Comparison of ENCODE assay signal across 2 cellular contexts in the genomic region with DNA sequence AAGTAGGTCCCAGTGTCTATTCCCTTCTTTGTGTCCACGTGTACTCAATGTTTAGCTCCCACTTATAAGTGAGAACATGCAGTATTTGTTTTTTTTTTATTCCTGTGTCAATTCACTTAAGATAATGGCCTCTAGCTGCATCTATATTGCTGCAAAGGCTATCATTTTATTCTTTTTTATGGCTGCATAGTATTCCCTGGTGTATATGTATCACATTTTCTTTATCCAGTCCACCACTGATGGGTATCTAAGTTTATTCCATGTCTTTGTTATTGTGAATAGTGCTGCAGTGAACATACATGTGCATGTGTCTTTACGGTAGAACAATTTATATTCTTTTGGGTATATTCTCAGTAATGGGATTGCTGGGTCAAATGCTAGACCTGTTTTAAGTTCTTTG.
DNase-seq lines count a peak whose midpoint lies in the region; ATAC-seq, FAIRE-seq and TF ChIP-seq lines count a peak whose summit lies in the region.
"Not testable (repeated sequence)": the region's sequence is repeated elsewhere in the genome, so short reads cannot be mapped to it uniquely, and the experiment has no call there.

No MANE protein-coding gene starts in this region.

- CTCF ChIA-PET in HEK293 (lab: Yijun Ruan, JAX); K562 (lab: Yijun Ruan, JAX; ENCODE audit: low intra/inter-chr PET ratio): not testable (repeated sequence)

- H3K27me3 ChIP-seq in K562 (ENCODE audit: control insufficient read depth in 2 of 2, insufficient read depth in 2 of 2, low read length in 2 of 2): not testable (repeated sequence)

- not testable (repeated sequence) for TF ChIP-seq CTCF in HEK293 (tag by site-specific recombination; IDR thresholded peaks at IDR 0.05); K562 (IDR thresholded peaks at IDR 0.05 in 2 of 3, conservative IDR thresholded peaks at IDR 0.05 in 1 of 3; ENCODE audit: insufficient read depth in 2 of 3, low read depth in 1 of 3, low read length in 3 of 3)

- not testable (repeated sequence) for FAIRE-seq in K562 (lab: Jason Lieb, UNC)

- H2AFZ ChIP-seq in K562 (ENCODE audit: low read depth, low read length): not testable (repeated sequence)

- H3K79me2 ChIP-seq in K562 (ENCODE audit: control insufficient read depth, insufficient read depth, low read length): not testable (repeated sequence)

- POLR2A ChIA-PET in HEK293 (lab: Yijun Ruan, JAX); K562 (lab: Yijun Ruan, JAX): not testable (repeated sequence)

- H3K9me3 ChIP-seq in HEK293 (ENCODE audit: control insufficient read depth, insufficient read depth, low read depth, low read length); K562 (replicated peaks; ENCODE audit: control insufficient read depth, insufficient read depth, low read depth, low read length): not testable (repeated sequence)

- TF ChIP-seq POLR2A in K562 (conservative IDR thresholded peaks at IDR 0.05): not testable (repeated sequence)

- intact Hi-C loops in K562 (cut with micrococcal nuclease): not testable (repeated sequence)

- H3K4me2 ChIP-seq in K562 (ENCODE audit: insufficient read depth, low read length): not testable (repeated sequence)

- H4K20me1 ChIP-seq in K562 (replicated peaks; ENCODE audit: control insufficient read depth, insufficient read depth, low read length): not testable (repeated sequence)

- not testable (repeated sequence) for H3K36me3 ChIP-seq in HEK293 (ENCODE audit: control insufficient read depth in 2 of 2, insufficient read depth in 1 of 2, low read length in 2 of 2); K562 (ENCODE audit: control insufficient read depth, insufficient read depth, low read length)

- H3K9ac ChIP-seq in K562 (ENCODE audit: insufficient read depth in 1 of 2, low read depth in 2 of 2, low read length in 2 of 2): not testable (repeated sequence)

- not testable (repeated sequence) for H3K4me3 ChIP-seq in HEK293 (ENCODE audit: low read depth, low read length); K562

- H3K4me1 ChIP-seq in HEK293 (ENCODE audit: control insufficient read depth, insufficient read depth, low read length); K562 (replicated peaks in 1 of 2; ENCODE audit: control insufficient read depth in 2 of 2, insufficient read depth in 2 of 2, low read length in 2 of 2): not testable (repeated sequence)

- not testable (repeated sequence) for TF ChIP-seq EP300 in K562 (IDR thresholded peaks at IDR 0.05; ENCODE audit: low read length)

- BruUV-seq in K562 (replicated peaks; lab: Mats Ljungman, UMichigan): not testable (repeated sequence)

- in situ Hi-C loops in K562 (cut with MboI): not testable (repeated sequence)

- not testable (repeated sequence) for TF ChIP-seq RAD21 in K562 (CRISPR knock-in tag; conservative IDR thresholded peaks at IDR 0.05 in 1 of 2, IDR thresholded peaks at IDR 0.05 in 1 of 2)

- not testable (repeated sequence) for H3K9me1 ChIP-seq in K562 (ENCODE audit: control insufficient read depth, insufficient read depth, low read length)

- H3K27ac ChIP-seq in HEK293 (ENCODE audit: extremely low read depth, low read depth, low read length); K562 (ENCODE audit: extremely low read depth, low read depth, low read length): not testable (repeated sequence)

- ATAC-seq in K562: not testable (repeated sequence)

- WGBS in K562 (ENCODE audit: insufficient coverage, low coverage, missing lambda C conversion rate): 38% methylated on average over 2 of the region's 2 CpGs

- DNase-seq in K562 (ENCODE audit: extremely low read depth in 1 of 4, low spot score in 3 of 4): not testable (repeated sequence)

TF ChIP-seq in HEK293, 187 proteins besides CTCF, POLR2A, EP300 and RAD21:
- TF ChIP-seq ZNF146 (tag by site-specific recombination; IDR thresholded peaks at IDR 0.05): peak; percentile 65

TF ChIP-seq in K562, 482 proteins besides CTCF, POLR2A, EP300 and RAD21:
- TF ChIP-seq ZNF146 (CRISPR knock-in tag; IDR thresholded peaks at IDR 0.05; ENCODE audit: unreplicated experiment): peak; percentile 66
